In genomic region chr13:112450567-112451240, GRCh38 we compare ENCODE assay signal across 16 cellular contexts.
DNase-seq lines count a peak whose midpoint lies in the region; ATAC-seq and TF ChIP-seq lines count a peak whose summit lies in the region.
"Had no signal": no experiment of that assay in that cellular context is flagged by ENCODE, and none has a peak within 500 bp of the region (broad histone marks: within the 10 kb centered on the region; RNA-seq: fewer than 3 reads in every experiment).

No MANE protein-coding gene starts in this region.

- peak; percentile 53 for ATAC-seq in left lobe of liver
- ATAC-seq in HG03521 (IDR thresholded peaks at IDR 0.05; ENCODE audit: unreplicated experiment), result no peak
- ATAC-seq: activated T-cell treated with anti-CD3 and anti-CD28 coated beads, Interleukin-2, amount 50 U/mL, for 4 hours had no signal

- H3K4me3 ChIP-seq in LNCaP clone FGC (ENCODE audit: low read depth, low read length) (no peak overlapping the region), Karpas-422 (ENCODE audit: low read length) (no peak overlapping the region)
- H3K4me3 ChIP-seq: GM23248, skin epidermis, thoracic aorta had no signal

- DNase-seq in DMS153 (lab: John Stamatoyannopoulos, UW) (peak; percentile 77), LNCaP clone FGC (ENCODE audit: low read depth) (peak; percentile 11), NCI-H345 (lab: John Stamatoyannopoulos, UW) (peak; percentile 87), left lobe of liver (ENCODE audit: low spot score) (no peak), HK-2 (ENCODE audit: unreplicated experiment) (no peak), Karpas-422 (no peak)
- DNase-seq: activated CD4-positive, alpha-beta T cell treated with anti-CD3 and anti-CD28 coated beads for 48 hours; activated T-cell treated with anti-CD3 and anti-CD28 coated beads, Interleukin-2, amount 50 U/mL, for 4 hours; AML-193; GM23248; NCI-H1048; SW 1271 had no signal

- no peaks in the 10 kb centered on the region for H3K9me3 ChIP-seq in Karpas-422 (ENCODE audit: low read length)
- H3K9me3 ChIP-seq: thoracic aorta had no signal

- H3K9me2 ChIP-seq in Karpas-422 (replicated peaks; ENCODE audit: insufficient read depth, low read length), result no peaks in the 10 kb centered on the region

- H3K79me2 ChIP-seq in Karpas-422 (ENCODE audit: low read length), result no peaks in the 10 kb centered on the region

- no peaks in the 10 kb centered on the region for H3K36me3 ChIP-seq in Karpas-422 (ENCODE audit: insufficient read depth, low read length)
- H3K36me3 ChIP-seq: thoracic aorta had no signal

- no peaks in the 10 kb centered on the region for H4K20me1 ChIP-seq in Karpas-422 (ENCODE audit: insufficient read depth, low read depth, low read length)

- no peak overlapping the region for H3K9ac ChIP-seq in Karpas-422 (ENCODE audit: low read length)
- H3K9ac ChIP-seq: GM23248 had no signal

- no peaks in the 10 kb centered on the region for H3K27me3 ChIP-seq in Karpas-422 (ENCODE audit: low read length)

- no peak overlapping the region for H3K4me2 ChIP-seq in Karpas-422 (ENCODE audit: low read depth, low read length, poor library complexity, severe bottlenecking)

- H3K4me1 ChIP-seq in Karpas-422 (ENCODE audit: low read length), result no peaks in the 10 kb centered on the region

- no peak overlapping the region for H3K27ac ChIP-seq in Karpas-422 (ENCODE audit: low read length)
- H3K27ac ChIP-seq: GM23248, RWPE1, skin epidermis, thoracic aorta had no signal

- H2AFZ ChIP-seq in Karpas-422 (ENCODE audit: low read length), result no peak overlapping the region
- H2AFZ ChIP-seq: GM23248 had no signal

- TF ChIP-seq CTCF in LNCaP clone FGC (IDR thresholded peaks at IDR 0.05; ENCODE audit: control insufficient read depth, extremely low read depth, insufficient read depth), result no peak

Comparison
In these comparisons a context has a peak if more than half of its experiments do, and no peak if none do; other contexts are left out.
1. DNase-seq: peak in DMS153 (single experiment), LNCaP clone FGC (single experiment) and NCI-H345 (single experiment); none in left lobe of liver (single experiment), HK-2 (single experiment) and Karpas-422 (single experiment).